ENCODE assay signal across 8 cellular contexts in genomic region chr1:66276229-66276628, GRCh38.
DNase-seq lines count a peak whose midpoint lies in the region; ATAC-seq and TF ChIP-seq lines count a peak whose summit lies in the region.

No MANE protein-coding gene starts in this region.

- peak overlapping the region; percentile 58 for H3K27ac ChIP-seq in CD4-positive, CD25-positive, alpha-beta regulatory T cell (ENCODE audit: insufficient read depth, low read length, poor library complexity, severe bottlenecking)
- no peak overlapping the region for H3K27ac ChIP-seq in WERI-Rb-1

- H3K9me3 Mint-ChIP-seq in CD4-positive, CD25-positive, alpha-beta regulatory T cell = peaks cover 0 to 1% (median 0%) of the 10 kb centered on the region in 7 donors
- peaks cover 0 to 4% of the 10 kb centered on the region in 2 donors for H3K9me3 Mint-ChIP-seq in activated naive CD4-positive, alpha-beta T cell treated with anti-CD3 and anti-CD28 coated beads, Interleukin-2, amount 50 U/mL, for 72 hours

- H3K27me3 Mint-ChIP-seq in CD4-positive, CD25-positive, alpha-beta regulatory T cell = no peaks in the 10 kb centered on the region

- no peaks in the 10 kb centered on the region for H3K36me3 Mint-ChIP-seq in CD4-positive, CD25-positive, alpha-beta regulatory T cell
- H3K36me3 Mint-ChIP-seq in activated naive CD4-positive, alpha-beta T cell treated with anti-CD3 and anti-CD28 coated beads, Interleukin-2, amount 50 U/mL, for 72 hours = peaks cover 6 to 9% of the 10 kb centered on the region in 2 donors

- peaks cover 45% of the 10 kb centered on the region for H3K4me1 ChIP-seq in CD4-positive, CD25-positive, alpha-beta regulatory T cell (ENCODE audit: control insufficient read depth, insufficient read depth, low read length, poor library complexity, severe bottlenecking)

- H3K9me3 ChIP-seq in CD4-positive, CD25-positive, alpha-beta regulatory T cell (ENCODE audit: control insufficient read depth in 2 of 2, low read length in 2 of 2) = no peaks in the 10 kb centered on the region
- no peaks in the 10 kb centered on the region for H3K9me3 ChIP-seq in WERI-Rb-1 (ENCODE audit: severe bottlenecking)

- POLR2A ChIA-PET in HEK293T (lab: Yijun Ruan, JAX) = no interaction called here

- H3K36me3 ChIP-seq in CD4-positive, CD25-positive, alpha-beta regulatory T cell (ENCODE audit: control insufficient read depth, insufficient read depth, low read length) = no peaks in the 10 kb centered on the region
- H3K36me3 ChIP-seq in WERI-Rb-1 = no peaks in the 10 kb centered on the region

- no peaks in the 10 kb centered on the region for H3K27me3 ChIP-seq in CD4-positive, CD25-positive, alpha-beta regulatory T cell (ENCODE audit: control insufficient read depth, insufficient read depth, low read length)
- no peaks in the 10 kb centered on the region for H3K27me3 ChIP-seq in WERI-Rb-1 (ENCODE audit: insufficient read depth, low read depth, severe bottlenecking)

- H3K4me1 Mint-ChIP-seq in CD4-positive, CD25-positive, alpha-beta regulatory T cell = peaks cover 47 to 84% (median 62%) of the 10 kb centered on the region in 4 donors

- H3K4me3 ChIP-seq in CD4-positive, CD25-positive, alpha-beta regulatory T cell (ENCODE audit: low read depth, low read length) = peak overlapping the region; percentile 70
- no peak overlapping the region for H3K4me3 ChIP-seq in WERI-Rb-1 (ENCODE audit: low read depth, low read length)

- TF ChIP-seq CTCF in WERI-Rb-1 (IDR thresholded peaks at IDR 0.05; ENCODE audit: low read depth, low read length) = no peak

- peak overlapping the region; percentile 15 to 83 (median 51) for H3K4me3 Mint-ChIP-seq in CD4-positive, CD25-positive, alpha-beta regulatory T cell

- DNase-seq in CD4-positive, CD25-positive, alpha-beta regulatory T cell = peak in 2 of 3 donors; percentile 47 to 83
- no peak for DNase-seq in activated naive CD4-positive, alpha-beta T cell treated with anti-CD3 and anti-CD28 coated beads, Interleukin-2, amount 50 U/mL, for 72 hours (ENCODE audit: low spot score in 2 of 2)
- no peak for DNase-seq in NCI-H187 treated with DMSO at 0.1 percent for 48 hours (lab: John Stamatoyannopoulos, UW)
- DNase-seq in WERI-Rb-1 = no peak
- DNase-seq in HEK293T (ENCODE audit: extremely low spot score) = no peak
- no peak for DNase-seq in NCI-H526 (lab: John Stamatoyannopoulos, UW)

- CTCF ChIA-PET in HEK293T (lab: Yijun Ruan, JAX) = no interaction called here

- peak overlapping the region; percentile 77 to 90 (median 90) for H3K27ac Mint-ChIP-seq in CD4-positive, CD25-positive, alpha-beta regulatory T cell
- H3K27ac Mint-ChIP-seq in activated naive CD4-positive, alpha-beta T cell treated with anti-CD3 and anti-CD28 coated beads, Interleukin-2, amount 50 U/mL, for 72 hours = peak overlapping the region; percentile 88 to 90

- ATAC-seq in CD4-positive, CD25-positive, alpha-beta regulatory T cell (ENCODE audit: low read depth in 2 of 2) = peak; percentile 63 to 68
- ATAC-seq in GM19043 (IDR thresholded peaks at IDR 0.05; ENCODE audit: low read depth, unreplicated experiment) = peak; percentile 71
- peak; percentile 68 for ATAC-seq in HG03097 (IDR thresholded peaks at IDR 0.05; ENCODE audit: low FRiP score, unreplicated experiment)
- peak; percentile 71 to 85 for ATAC-seq in activated naive CD4-positive, alpha-beta T cell treated with anti-CD3 and anti-CD28 coated beads, Interleukin-2, amount 50 U/mL, for 72 hours

TF ChIP-seq in HEK293T, 16 proteins besides CTCF, POLR2A, EP300 and RAD21:
- TF ChIP-seq NFRKB (IDR thresholded peaks at IDR 0.05) (no peak), CTBP1 (IDR thresholded peaks at IDR 0.05; ENCODE audit: borderline replicate concordance) (no peak), FOXA1 (IDR thresholded peaks at IDR 0.05) (no peak), SUZ12 (IDR thresholded peaks at IDR 0.05) (no peak), ZNF384 (IDR thresholded peaks at IDR 0.05) (no peak)

Comparison
In these comparisons a context has a peak if more than half of its experiments do, and no peak if none do; other contexts are left out.
1. DNase-seq: peak in CD4-positive, CD25-positive, alpha-beta regulatory T cell (2 of 3); none in activated naive CD4-positive, alpha-beta T cell treated with anti-CD3 and anti-CD28 coated beads, Interleukin-2, amount 50 U/mL, for 72 hours (0 of 2), NCI-H187 treated with DMSO at 0.1 percent for 48 hours (single experiment), WERI-Rb-1 (single experiment), HEK293T (single experiment) and NCI-H526 (0 of 2).
2. Peak in every context shown above with its lines, with median percentiles within 50 percentile points of each other: ATAC-seq.